ENCODE assay signal across 26 cellular contexts in the genomic region with DNA sequence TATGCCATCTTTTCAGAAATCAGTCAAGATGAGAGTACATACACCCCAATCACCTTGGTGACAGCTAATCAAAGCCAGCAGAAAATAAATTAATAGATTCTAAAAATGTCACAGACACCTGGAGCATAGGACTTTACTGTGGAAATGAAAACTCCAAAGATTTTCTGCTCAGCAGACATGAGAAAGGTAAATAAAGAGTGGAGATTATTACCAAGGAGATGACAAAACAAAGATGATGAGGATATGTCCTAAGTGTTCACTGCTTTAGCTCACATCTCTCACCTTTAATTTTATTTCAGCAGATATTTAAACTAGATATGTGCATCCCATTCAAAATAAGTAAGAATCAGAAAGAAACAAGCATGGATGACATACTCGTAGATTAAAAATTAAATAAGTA. TPM values are rescaled to one million over a fixed set of nuclear protein-coding genes. Genes with fewer than 3 reads are reported as not detected.
"Had no signal": no experiment of that assay in that cellular context is flagged by ENCODE, and none has a peak within 500 bp of the region (broad histone marks: within the 10 kb centered on the region; RNA-seq: fewer than 3 reads in every experiment).

No MANE protein-coding gene starts in this region.

- H3K4me1 ChIP-seq: pancreas, psoas muscle, right lobe of liver, sigmoid colon, suprapubic skin, testis, tibial artery, transverse colon, upper lobe of right lung, uterus had no signal

- H3K27ac ChIP-seq: neutrophil, pancreas, psoas muscle, right lobe of liver, sigmoid colon, suprapubic skin, testis, tibial artery, transverse colon, upper lobe of right lung, uterus had no signal

- H3K4me3 ChIP-seq: pancreas, psoas muscle, right lobe of liver, sigmoid colon, suprapubic skin, testis, tibial artery, transverse colon, upper lobe of right lung, uterus had no signal

- H3K27me3 ChIP-seq: neutrophil, pancreas, right lobe of liver, sigmoid colon, suprapubic skin, testis, tibial artery, transverse colon, upper lobe of right lung, uterus had no signal

- H3K36me3 ChIP-seq: neutrophil, pancreas, right lobe of liver, sigmoid colon, suprapubic skin, tibial artery, transverse colon, upper lobe of right lung, uterus had no signal

- FAIRE-seq: pancreas, small intestine had no signal

- DNase-seq: naive thymus-derived CD8-positive, alpha-beta T cell; nephron progenitor cell; nucleus accumbens; pancreas; psoas muscle; right cardiac atrium; right lobe of liver; sigmoid colon; small intestine; stimulated activated CD4-positive, alpha-beta T cell treated with anti-CD3 and anti-CD28 coated beads, Interleukin-1b, Interleukin-23, amount 100 ng/mL, for 48 hours; stimulated activated CD4-positive, alpha-beta T cell treated with anti-CD3 and anti-CD28 coated beads, Interleukin-4, amount 100 ng/mL, for 1 hour; stimulated activated CD4-positive, alpha-beta T cell treated with anti-CD3 and anti-CD28 coated beads, Interleukin-4, amount 100 ng/mL, for 4 hours; stimulated activated CD8-positive, alpha-beta memory T cell treated with anti-CD3 and anti-CD28 coated beads, Interleukin-4, amount 100 ng/mL, for 48 hours; stimulated activated naive CD4-positive, alpha-beta T cell; stimulated activated naive CD8-positive, alpha-beta T cell treated with anti-CD3 and anti-CD28 coated beads, Interleukin-15, amount 100 ng/mL, for 72 hours; stimulated activated naive CD8-positive, alpha-beta T cell treated with anti-CD3 and anti-CD28 coated beads, Interleukin-15, Interleukin-2, amounts not matched to agents 100 U/mL and 50 U/mL, for 24 hours; substantia nigra; testis; tibial artery; transverse colon; upper lobe of right lung; uterus had no signal

- H3K9me3 ChIP-seq: neutrophil, pancreas, right lobe of liver, sigmoid colon, suprapubic skin, testis, transverse colon, upper lobe of right lung, uterus had no signal

RNA-seq across cellular contexts. Expression of gene KCNT2, which starts 14.8 kb away (rescaled TPM):
- total RNA-seq: naive thymus-derived CD8-positive, alpha-beta T cell; natural killer cell treated with Interleukin-12 subunit alpha and Interleukin-12 subunit beta and Interleukin-15 and Interleukin-18, amount 100 ng/mL, for 72 hours had no signal

RNA-seq across cellular contexts. Expression of gene CFH, which starts 28.8 kb away (rescaled TPM):
- total RNA-seq: neural crest cell had no signal
